In the genomic region with DNA sequence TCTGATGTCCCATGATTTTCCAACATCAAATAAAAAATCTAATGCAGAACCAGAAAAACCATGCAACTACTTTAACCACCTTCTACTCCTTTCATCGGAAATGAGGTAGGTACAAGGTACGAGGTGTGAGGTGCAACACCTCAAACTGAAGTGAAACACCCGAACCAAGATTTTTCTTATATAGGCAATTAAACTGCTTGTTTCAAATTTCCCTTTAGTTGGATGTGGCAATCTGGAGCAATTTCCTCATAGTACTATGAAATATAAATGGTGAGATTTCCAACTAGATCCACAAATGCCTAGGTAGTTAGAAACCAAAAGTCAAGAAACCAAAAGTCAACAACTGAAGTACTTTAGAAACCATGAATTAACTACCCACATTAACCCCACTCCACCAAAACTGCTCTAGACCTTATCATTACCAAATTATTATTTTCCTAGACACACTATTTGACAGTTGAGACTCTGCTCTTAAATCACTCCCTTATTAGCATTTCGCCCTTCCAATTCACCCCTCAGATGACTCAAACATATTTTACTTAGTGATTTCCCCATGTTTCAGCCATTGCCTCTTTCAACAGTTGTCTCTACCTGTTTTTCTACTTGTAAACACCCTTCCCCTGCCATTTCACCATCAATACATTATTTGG, we compare ENCODE assay signal across 17 cellular contexts. TPM values are rescaled to one million over a fixed set of nuclear protein-coding genes. Genes with fewer than 3 reads are reported as not detected.
A peak's percentile ranks its signal among the peaks of the same experiment; 100 is the strongest.
DNase-seq lines count a peak whose midpoint lies in the region; ATAC-seq and TF ChIP-seq lines count a peak whose summit lies in the region.
"Had no signal": no experiment of that assay in that cellular context is flagged by ENCODE, and none has a peak within 500 bp of the region (broad histone marks: within the 10 kb centered on the region; RNA-seq: fewer than 3 reads in every experiment).

No MANE protein-coding gene starts in this region.

- ATAC-seq in CD8-positive, alpha-beta T cell, result no peak
- no peak for ATAC-seq in GM19397 (IDR thresholded peaks at IDR 0.05; ENCODE audit: unreplicated experiment)
- ATAC-seq: gastroesophageal sphincter had no signal

- peaks cover 11% of the 10 kb centered on the region for H3K4me1 Mint-ChIP-seq in CD8-positive, alpha-beta T cell (ENCODE audit: low read depth)

- CTCF ChIA-PET in CD8-positive, alpha-beta T cell (lab: Charles Lee), result interaction anchor here (0.6 kb wide), 1 partner anchor 99 kb away, joined by 3 read pairs; no protein-coding TSS in a partner anchor
- CTCF ChIA-PET in RWPE1 (lab: Yijun Ruan, JAX), result no interaction called here

- no peak for TF ChIP-seq CTCF in CD8-positive, alpha-beta T cell (IDR thresholded peaks at IDR 0.05)
- TF ChIP-seq CTCF in RWPE1 (conservative IDR thresholded peaks at IDR 0.05; ENCODE audit: low read depth), result no peak

- H3K27me3 Mint-ChIP-seq in CD8-positive, alpha-beta T cell (ENCODE audit: low read depth), result no peaks in the 10 kb centered on the region

- H3K27ac Mint-ChIP-seq in CD8-positive, alpha-beta T cell, result peak overlapping the region; percentile 28

- peaks cover 28% of the 10 kb centered on the region for H3K36me3 Mint-ChIP-seq in CD8-positive, alpha-beta T cell

- no peak overlapping the region for H3K4me3 Mint-ChIP-seq in CD8-positive, alpha-beta T cell

- H3K4me1 ChIP-seq in CD8-positive, alpha-beta T cell (ENCODE audit: insufficient read depth, low read length), result no peaks in the 10 kb centered on the region

- H3K9me3 Mint-ChIP-seq in CD8-positive, alpha-beta T cell, result no peaks in the 10 kb centered on the region

- intact Hi-C loops in CD8-positive, alpha-beta T cell (cut with DNase I, micrococcal nuclease), result no loop called here

- no peaks in the 10 kb centered on the region for H3K36me3 ChIP-seq in CD8-positive, alpha-beta T cell (ENCODE audit: insufficient read depth, low read length)

- POLR2A ChIA-PET in CD8-positive, alpha-beta T cell (lab: Charles Lee), result interaction anchor here (0.6 kb wide), 1 partner anchor 19 kb away, joined by 3 read pairs; no protein-coding TSS in a partner anchor
- POLR2A ChIA-PET in RWPE1 (lab: Yijun Ruan, JAX; ENCODE audit: low non-redundant PET), result interaction anchor here (0.6 kb wide), 1 partner anchor 173 kb away, joined by 6 read pairs; no protein-coding TSS in a partner anchor

- no peaks in the 10 kb centered on the region for H3K9me3 ChIP-seq in CD8-positive, alpha-beta T cell (ENCODE audit: low read length)
- H3K9me3 ChIP-seq: gastroesophageal sphincter had no signal

- no peak overlapping the region for H3K27ac ChIP-seq in CD8-positive, alpha-beta T cell (ENCODE audit: low read depth, low read length)
- no peak overlapping the region for H3K27ac ChIP-seq in RWPE1
- H3K27ac ChIP-seq: 22Rv1 had no signal

- no peak overlapping the region for H3K4me3 ChIP-seq in CD8-positive, alpha-beta T cell (ENCODE audit: low read depth, low read length)
- H3K4me3 ChIP-seq: gastroesophageal sphincter, lung had no signal

- no peaks in the 10 kb centered on the region for H3K27me3 ChIP-seq in CD8-positive, alpha-beta T cell (ENCODE audit: insufficient read depth, low read length)
- H3K27me3 ChIP-seq: gastroesophageal sphincter had no signal

- DNase-seq in DMS 273 (lab: John Stamatoyannopoulos, UW; ENCODE audit: unreplicated experiment), result peak; percentile 16
- DNase-seq in DMS 273 treated with DMSO at 0.1 percent for 48 hours (lab: John Stamatoyannopoulos, UW), result no peak
- no peak for DNase-seq in CD8-positive, alpha-beta T cell
- peak; percentile 4 for DNase-seq in RWPE1 (ENCODE audit: low spot score)
- DNase-seq in fibroblast of gingiva (ENCODE audit: low read depth), result peak; percentile 12
- DNase-seq in GOT3 (lab: John Stamatoyannopoulos, UW), result no peak
- DNase-seq in NCI-H2029 (lab: John Stamatoyannopoulos, UW), result no peak
- DNase-seq: activated CD4-positive, alpha-beta T cell treated with anti-CD3 and anti-CD28 coated beads for 1 hour; caudate nucleus; Karpas-422; NCI-H526; occipital lobe; retina had no signal

RNA-seq across cellular contexts. Expression of a gene that starts 37.8 kb away (rescaled TPM):
- 100 to 1,000 TPM; 212 to 217 TPM for total RNA-seq in CD8-positive, alpha-beta T cell

RNA-seq across cellular contexts. Expression of a gene that starts 52.6 kb away (rescaled TPM):
- total RNA-seq in CD8-positive, alpha-beta T cell, result under 1 TPM in 1 of 2 experiments, not detected in 1; 0.17 TPM

Comparison
In these comparisons a context has a peak if more than half of its experiments do, and no peak if none do; other contexts are left out.
1. DNase-seq: peak in DMS 273 (single experiment), RWPE1 (single experiment) and fibroblast of gingiva (single experiment); none in DMS 273 treated with DMSO at 0.1 percent for 48 hours (single experiment), CD8-positive, alpha-beta T cell (0 of 7), GOT3 (single experiment) and NCI-H2029 (single experiment).